15 cellular contexts compared by ENCODE assay signal in genomic region chr14:55803506-55804197, GRCh38.
DNase-seq lines count a peak whose midpoint lies in the region; ATAC-seq and TF ChIP-seq lines count a peak whose summit lies in the region.
"Had no signal": no experiment of that assay in that cellular context is flagged by ENCODE, and none has a peak within 500 bp of the region (broad histone marks: within the 10 kb centered on the region; RNA-seq: fewer than 3 reads in every experiment).

No MANE protein-coding gene starts in this region.

- no peaks in the 10 kb centered on the region for H3K36me3 ChIP-seq in GM23248 (ENCODE audit: low read depth)
- H3K36me3 ChIP-seq: BE2C, suprapubic skin had no signal

- H3K27ac Mint-ChIP-seq in activated T-helper 17 cell treated with anti-CD3 and anti-CD28 coated beads, Interleukin-2, amount 50 U/mL, for 72 hours = peak overlapping the region; percentile 92

- H3K4me2 ChIP-seq in GM23248 (ENCODE audit: unreplicated experiment) = no peak overlapping the region

- H3F3A ChIP-seq in GM23248 (ENCODE audit: insufficient read depth) = no peaks in the 10 kb centered on the region

- H3K4me1 Mint-ChIP-seq in activated T-helper 17 cell treated with anti-CD3 and anti-CD28 coated beads, Interleukin-2, amount 50 U/mL, for 72 hours = peaks cover 48% of the 10 kb centered on the region

- DNase-seq in HT-29 (ENCODE audit: low spot score) (peak; percentile 13), foreskin melanocyte (peak; percentile 82), GM23248 (no peak), GM19238 (ENCODE audit: insufficient read length, low spot score) (no peak), islet precursor cell (no peak)
- DNase-seq: BE2C; DMS79; effector memory CD4-positive, alpha-beta T cell; NCI-H1417; NCI-H446 treated with DMSO at 0.1 percent for 48 hours had no signal

- no peaks in the 10 kb centered on the region for H3K9me2 ChIP-seq in GM23248 (ENCODE audit: insufficient read depth)

- H3K9me3 Mint-ChIP-seq in activated T-helper 17 cell treated with anti-CD3 and anti-CD28 coated beads, Interleukin-2, amount 50 U/mL, for 72 hours = peaks cover 3% of the 10 kb centered on the region

- H3K9me3 ChIP-seq in GM23248 (ENCODE audit: low read depth) = no peaks in the 10 kb centered on the region
- H3K9me3 ChIP-seq: BE2C, suprapubic skin had no signal

- H3K27me3 Mint-ChIP-seq in activated T-helper 17 cell treated with anti-CD3 and anti-CD28 coated beads, Interleukin-2, amount 50 U/mL, for 72 hours = no peaks in the 10 kb centered on the region
- H3K27me3 Mint-ChIP-seq: IgD-negative memory B cell had no signal

- H3K4me1 ChIP-seq in GM23248 (ENCODE audit: insufficient read depth) = no peaks in the 10 kb centered on the region

- no peak overlapping the region for H3K9ac ChIP-seq in GM23248

- H4K20me1 ChIP-seq in GM23248 (ENCODE audit: insufficient read depth) = no peaks in the 10 kb centered on the region

- 0 out of 2 replicates have a peak overlapping the region, but pooled peaks have one; percentile 17 for H3K27ac ChIP-seq in 22Rv1
- H3K27ac ChIP-seq in GM23248 = no peak overlapping the region
- H3K27ac ChIP-seq: suprapubic skin had no signal

- TF ChIP-seq CTCF in 22Rv1 (IDR thresholded peaks at IDR 0.05) = no peak

- no peaks in the 10 kb centered on the region for H3K79me2 ChIP-seq in GM23248 (ENCODE audit: insufficient read depth)

- ATAC-seq in activated T-helper 17 cell treated with anti-CD3 and anti-CD28 coated beads, Interleukin-2, amount 50 U/mL, for 72 hours (replicated peaks) = peak; percentile 2
- no peak for ATAC-seq in HG03280 (IDR thresholded peaks at IDR 0.05; ENCODE audit: unreplicated experiment)

- H2AFZ ChIP-seq in GM23248 = no peak overlapping the region

- in situ Hi-C loops in GM23248 (cut with MboI) = no loop called here

- H3K4me3 ChIP-seq in GM23248 = no peak overlapping the region
- H3K4me3 ChIP-seq: suprapubic skin had no signal

- H3K27me3 ChIP-seq in GM23248 (replicated peaks; ENCODE audit: insufficient read depth) = no peaks in the 10 kb centered on the region
- H3K27me3 ChIP-seq: BE2C, suprapubic skin had no signal

- 81 to 97% methylated on average over 3 of the region's 3 CpGs for WGBS in GM23248 (ENCODE audit: low coverage in 1 of 2, low lambda C conversion rate in 2 of 2, missing lambda C conversion rate in 2 of 2), 2 experiments

- peak overlapping the region; percentile 63 for H3K4me3 Mint-ChIP-seq in activated T-helper 17 cell treated with anti-CD3 and anti-CD28 coated beads, Interleukin-2, amount 50 U/mL, for 72 hours
- H3K4me3 Mint-ChIP-seq: IgD-negative memory B cell had no signal

- no peaks in the 10 kb centered on the region for H3K36me3 Mint-ChIP-seq in activated T-helper 17 cell treated with anti-CD3 and anti-CD28 coated beads, Interleukin-2, amount 50 U/mL, for 72 hours (ENCODE audit: low read depth)

Comparison
In these comparisons a context has a peak if more than half of its experiments do, and no peak if none do; other contexts are left out.
1. DNase-seq: peak in HT-29 (single experiment) and foreskin melanocyte (single experiment); none in GM23248 (single experiment), GM19238 (single experiment) and islet precursor cell (single experiment).